ENCODE assay signal across 8 cellular contexts in the genomic region with DNA sequence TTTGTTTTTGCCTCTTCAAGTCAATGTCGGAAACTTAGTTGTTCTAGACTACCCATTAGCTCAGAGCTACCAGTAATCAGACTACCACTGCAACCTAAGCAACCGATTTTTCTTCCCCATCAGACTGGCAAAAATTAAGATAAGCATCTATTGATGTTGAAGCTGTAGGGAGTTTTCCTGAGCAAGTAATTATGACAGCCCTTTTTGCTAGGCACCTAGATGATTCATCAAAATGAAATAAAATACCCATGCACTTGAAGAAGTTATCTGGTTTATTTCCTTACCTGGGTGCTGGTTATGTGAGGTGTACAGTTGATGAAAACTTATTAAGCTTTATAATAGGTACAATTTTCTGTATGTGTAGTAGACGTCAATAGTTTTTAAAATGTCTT. TPM values are rescaled to one million over a fixed set of nuclear protein-coding genes. Genes with fewer than 3 reads are reported as not detected.
DNase-seq lines count a peak whose midpoint lies in the region; ATAC-seq and TF ChIP-seq lines count a peak whose summit lies in the region.

No MANE protein-coding gene starts in this region.

- TF ChIP-seq CTCF in ascending aorta (IDR thresholded peaks at IDR 0.05) (no peak), lower lobe of right lung (IDR thresholded peaks at IDR 0.05) (no peak), transverse colon (IDR thresholded peaks at IDR 0.05) (no peak)

- peak overlapping the region; percentile 98 for H3K4me3 Mint-ChIP-seq in activated naive CD4-positive, alpha-beta T cell treated with anti-CD3 and anti-CD28 coated beads, Interleukin-2, amount 10 ng/mL, durations not matched to agents 7 days and 5 days

- H3K27ac Mint-ChIP-seq in activated naive CD4-positive, alpha-beta T cell treated with anti-CD3 and anti-CD28 coated beads, Interleukin-2, amount 10 ng/mL, durations not matched to agents 7 days and 5 days = no peak overlapping the region

- H3K4me1 ChIP-seq in ascending aorta (peaks cover 3 to 5% of the 10 kb centered on the region in 2 donors), lower lobe of right lung (peaks cover 9% of the 10 kb centered on the region), transverse colon (peaks cover 7 to 18% (median 16%) of the 10 kb centered on the region in 4 donors)

- CTCF ChIA-PET in activated naive CD4-positive, alpha-beta T cell treated with anti-CD3 and anti-CD28 coated beads, Interleukin-2, amount 10 ng/mL, durations not matched to agents 7 days and 5 days (lab: Charles Lee) = interaction anchor here (0.9 to 1.3 kb wide), 2 partner anchors 33 to 34 kb away, joined by 3 to 4 read pairs; a partner anchor contains a TSS

- peaks cover 11% of the 10 kb centered on the region for H3K27me3 Mint-ChIP-seq in activated naive CD4-positive, alpha-beta T cell treated with anti-CD3 and anti-CD28 coated beads, Interleukin-2, amount 10 ng/mL, durations not matched to agents 7 days and 5 days

- in situ Hi-C loops in transverse colon (cut with MboI; ENCODE audit: low pct_ligation_motif_present in 1 of 4, low pct_unique_long_range_greater_than_20kb in 1 of 4, low sequenced_read_pairs in 3 of 4) = loop anchor here in 1 of 4 donors (25.0 kb wide), 1 partner anchor 323 kb away; a partner anchor contains a TSS

- 47 to 49% methylated on average over 3 of the region's 3 CpGs for WGBS in transverse colon (ENCODE audit: low coverage in 1 of 2), 2 donors

- peaks cover 7% of the 10 kb centered on the region for H3K36me3 Mint-ChIP-seq in activated naive CD4-positive, alpha-beta T cell treated with anti-CD3 and anti-CD28 coated beads, Interleukin-2, amount 10 ng/mL, durations not matched to agents 7 days and 5 days

- no peak overlapping the region for H3K27ac ChIP-seq in ascending aorta
- H3K27ac ChIP-seq in lower lobe of right lung = peak overlapping the region; percentile 79
- peak overlapping the region; percentile 75 to 84 (median 81) for H3K27ac ChIP-seq in transverse colon

- no peak for TF ChIP-seq POLR2A in transverse colon (IDR thresholded peaks at IDR 0.05)

- H3K27me3 ChIP-seq in ascending aorta (no peaks in the 10 kb centered on the region), lower lobe of right lung (ENCODE audit: low read depth) (no peaks in the 10 kb centered on the region), transverse colon (no peaks in the 10 kb centered on the region)

- H3K4me1 Mint-ChIP-seq in activated naive CD4-positive, alpha-beta T cell treated with anti-CD3 and anti-CD28 coated beads, Interleukin-2, amount 10 ng/mL, durations not matched to agents 7 days and 5 days = peaks cover 29% of the 10 kb centered on the region

- H3K9me3 ChIP-seq in ascending aorta = no peaks in the 10 kb centered on the region
- H3K9me3 ChIP-seq in lower lobe of right lung = no peaks in the 10 kb centered on the region
- no peaks in the 10 kb centered on the region for H3K9me3 ChIP-seq in transverse colon

- TF ChIP-seq EP300 in transverse colon (IDR thresholded peaks at IDR 0.05; ENCODE audit: low read depth) = no peak

- intact Hi-C loops in ascending aorta (cut with DNase I) = loop anchor here (10.0 kb wide), 1 partner anchor 311 kb away; a partner anchor contains a TSS
- intact Hi-C loops in lower lobe of right lung (cut with DNase I) = no loop called here
- intact Hi-C loops in transverse colon (cut with DNase I; ENCODE audit: low total_unique reads) = no loop called here

- ATAC-seq in lower lobe of right lung = no peak
- no peak for ATAC-seq in GM19463 (IDR thresholded peaks at IDR 0.05; ENCODE audit: unreplicated experiment)

- H3K9me3 Mint-ChIP-seq in activated naive CD4-positive, alpha-beta T cell treated with anti-CD3 and anti-CD28 coated beads, Interleukin-2, amount 10 ng/mL, durations not matched to agents 7 days and 5 days = no peaks in the 10 kb centered on the region

- H3K36me3 ChIP-seq in ascending aorta (peaks cover 5 to 11% of the 10 kb centered on the region in 2 donors), lower lobe of right lung (peaks cover 12% of the 10 kb centered on the region), transverse colon (no peaks in the 10 kb centered on the region)

- H3K4me3 ChIP-seq in ascending aorta (peak overlapping the region; percentile 56 to 81), lower lobe of right lung (peak overlapping the region; percentile 93), transverse colon (peak overlapping the region in 3 of 4 donors; percentile 59 to 98 (median 87))

- no peak for DNase-seq in activated naive CD4-positive, alpha-beta T cell treated with anti-CD3 and anti-CD28 coated beads, Interleukin-2, amount 10 ng/mL, durations not matched to agents 7 days and 5 days
- DNase-seq in activated naive CD4-positive, alpha-beta T cell (lab: John Stamatoyannopoulos, UW) = no peak
- DNase-seq in ascending aorta (ENCODE audit: low spot score in 2 of 2) (no peak), lower lobe of right lung (no peak), transverse colon (no peak), hepatic stellate cell (ENCODE audit: low spot score) (no peak)
- no peak for DNase-seq in stimulated activated CD4-positive, alpha-beta T cell treated with anti-CD3 and anti-CD28 coated beads, Interleukin-4, amount 100 ng/mL, for 24 hours

RNA-seq across cellular contexts. Expression of a gene that starts 0.6 kb away (rescaled TPM):
- total RNA-seq in ascending aorta = 54.8 TPM
- 59.0 TPM for total RNA-seq in lower lobe of right lung
- total RNA-seq in transverse colon = 10 to 100 TPM; 33.2 to 97.3 (median 70.3) TPM

RNA-seq across cellular contexts. Expression of a gene that starts 11.5 kb away (rescaled TPM):
- total RNA-seq in ascending aorta (104 TPM), lower lobe of right lung (43.7 TPM), transverse colon (100 to 1,000 TPM in 3 of 4 donors, 10 to 100 TPM in 1; 96.9 to 481 (median 163) TPM)

RNA-seq across cellular contexts. Expression of a gene that starts 33.1 kb away (rescaled TPM):
- total RNA-seq in ascending aorta (447 TPM), lower lobe of right lung (208 TPM), transverse colon (100 to 1,000 TPM; 215 to 559 (median 411) TPM)

RNA-seq across cellular contexts. Expression of a gene that starts 52.7 kb away (rescaled TPM):
- not detected for total RNA-seq in ascending aorta
- not detected for total RNA-seq in lower lobe of right lung
- total RNA-seq in transverse colon = not detected

Comparison
In these comparisons a context has a peak if more than half of its experiments do, and no peak if none do; other contexts are left out.
1. H3K27ac ChIP-seq: peak in lower lobe of right lung (single experiment) and transverse colon (4 of 4); none in ascending aorta (0 of 2).
2. Peak in every context shown above with its lines, with median percentiles within 50 percentile points of each other: H3K4me3 ChIP-seq.